Comparison of ENCODE assay signal across 26 cellular contexts in genomic region chr11:25702417-25702816, GRCh38.
"Had no signal": no experiment of that assay in that cellular context is flagged by ENCODE, and none has a peak within 500 bp of the region (broad histone marks: within the 10 kb centered on the region; RNA-seq: fewer than 3 reads in every experiment).

No MANE protein-coding gene starts in this region.

- H3K36me3 Mint-ChIP-seq: naive thymus-derived CD8-positive, alpha-beta T cell; stimulated activated effector memory CD8-positive, alpha-beta T cell treated with anti-CD3 and anti-CD28 coated beads, Interleukin-12 subunit alpha, Interleukin-12 subunit beta, amount 100 ng/mL, for 72 hours had no signal

- H3K9me3 ChIP-seq: esophagus squamous epithelium, lower lobe of right lung, neutrophil, right atrium auricular region, stomach, thyroid gland, vagina had no signal

- H3K27ac ChIP-seq: coronary artery, esophagus squamous epithelium, lower lobe of right lung, neutrophil, parathyroid adenoma, right atrium auricular region, stomach, thyroid gland, vagina had no signal

- DNase-seq: dermis blood vessel endothelial cell; effector memory CD4-positive, alpha-beta T cell; erythroblast; esophagus squamous epithelium; head of caudate nucleus; kidney; left ventricle myocardium superior; lower lobe of right lung; naive thymus-derived CD8-positive, alpha-beta T cell; stimulated activated CD4-positive, alpha-beta T cell treated with anti-CD3 and anti-CD28 coated beads, Interleukin-12 subunit alpha, Interleukin-12 subunit beta, amount 100 ng/mL, for 4 hours; stimulated activated CD4-positive, alpha-beta T cell treated with anti-CD3 and anti-CD28 coated beads, Interleukin-1b, Interleukin-23, amount 100 ng/mL, for 48 hours; stimulated activated CD4-positive, alpha-beta T cell treated with anti-CD3 and anti-CD28 coated beads, Interleukin-4, amount 100 ng/mL, for 24 hours; stimulated activated naive CD4-positive, alpha-beta T cell treated with Interleukin-2 at 50 U/mL for 16 hours; stomach; thyroid gland; trophoblast cell had no signal

- H3K27me3 ChIP-seq: esophagus squamous epithelium, neutrophil, right atrium auricular region, stomach, thyroid gland, vagina had no signal

- ATAC-seq: left ventricle myocardium superior; lower lobe of right lung; naive thymus-derived CD8-positive, alpha-beta T cell; sciatic nerve; stimulated activated effector memory CD8-positive, alpha-beta T cell treated with anti-CD3 and anti-CD28 coated beads, Interleukin-12 subunit alpha, Interleukin-12 subunit beta, amount 100 ng/mL, for 72 hours had no signal

- H3K4me1 ChIP-seq: esophagus squamous epithelium, lower lobe of right lung, parathyroid adenoma, right atrium auricular region, stomach, thyroid gland, vagina had no signal

- H3K36me3 ChIP-seq: esophagus squamous epithelium, lower lobe of right lung, neutrophil, right atrium auricular region, stomach, thyroid gland, vagina had no signal

- H3K4me1 Mint-ChIP-seq: naive thymus-derived CD8-positive, alpha-beta T cell; neural crest cell; stimulated activated effector memory CD8-positive, alpha-beta T cell treated with anti-CD3 and anti-CD28 coated beads, Interleukin-12 subunit alpha, Interleukin-12 subunit beta, amount 100 ng/mL, for 72 hours had no signal

- H3K27me3 Mint-ChIP-seq: naive thymus-derived CD8-positive, alpha-beta T cell; progenitor cell of endocrine pancreas had no signal

- H3K27ac Mint-ChIP-seq: naive thymus-derived CD8-positive, alpha-beta T cell; progenitor cell of endocrine pancreas; stimulated activated effector memory CD8-positive, alpha-beta T cell treated with anti-CD3 and anti-CD28 coated beads, Interleukin-12 subunit alpha, Interleukin-12 subunit beta, amount 100 ng/mL, for 72 hours had no signal

- H3K4me3 ChIP-seq: coronary artery, esophagus squamous epithelium, lower lobe of right lung, right atrium auricular region, smooth muscle cell, stomach, thyroid gland, vagina had no signal

- H3K4me3 Mint-ChIP-seq: naive thymus-derived CD8-positive, alpha-beta T cell; neural crest cell; stimulated activated effector memory CD8-positive, alpha-beta T cell treated with anti-CD3 and anti-CD28 coated beads, Interleukin-12 subunit alpha, Interleukin-12 subunit beta, amount 100 ng/mL, for 72 hours had no signal
